In the genomic region with DNA sequence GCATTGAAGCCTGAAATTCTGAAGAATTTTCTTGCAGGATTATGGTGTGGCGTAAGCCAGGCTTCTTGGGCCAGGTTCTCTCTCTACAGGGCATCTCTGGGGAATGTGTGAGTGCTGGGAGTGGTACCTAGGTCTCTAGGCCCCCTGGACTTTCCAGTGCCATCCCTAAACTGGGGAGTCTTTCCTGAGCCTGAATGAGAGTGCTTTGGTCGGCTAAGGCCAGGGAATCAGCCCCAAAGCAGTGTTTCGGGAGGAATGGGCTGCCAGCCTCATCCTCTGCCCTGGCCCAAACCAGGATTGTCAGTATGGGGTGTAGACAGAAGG, we compare ENCODE assay signal across 22 cellular contexts.
A peak's percentile ranks its signal among the peaks of the same experiment; 100 is the strongest.
DNase-seq lines count a peak whose midpoint lies in the region.
"Had no signal": no experiment of that assay in that cellular context is flagged by ENCODE, and none has a peak within 500 bp of the region (broad histone marks: within the 10 kb centered on the region; RNA-seq: fewer than 3 reads in every experiment).

No MANE protein-coding gene starts in this region.

- no peaks in the 10 kb centered on the region for H3K36me3 Mint-ChIP-seq in activated CD4-positive, alpha-beta memory T cell treated with anti-CD3 and anti-CD28 coated beads, Interleukin-2, amount 10 ng/mL, durations not matched to agents 7 days and 5 days (ENCODE audit: low read depth)
- no peaks in the 10 kb centered on the region for H3K36me3 Mint-ChIP-seq in activated CD4-positive, alpha-beta memory T cell treated with anti-CD3 and anti-CD28 coated beads for 36 hours
- H3K36me3 Mint-ChIP-seq in activated naive CD4-positive, alpha-beta T cell treated with anti-CD3 and anti-CD28 coated beads for 36 hours (ENCODE audit: low read depth), result no peaks in the 10 kb centered on the region

- no peak overlapping the region for H3K27ac Mint-ChIP-seq in activated CD4-positive, alpha-beta memory T cell treated with anti-CD3 and anti-CD28 coated beads, Interleukin-2, amount 10 ng/mL, durations not matched to agents 7 days and 5 days
- no peak overlapping the region for H3K27ac Mint-ChIP-seq in activated CD4-positive, alpha-beta memory T cell treated with anti-CD3 and anti-CD28 coated beads for 36 hours
- no peak overlapping the region for H3K27ac Mint-ChIP-seq in activated naive CD4-positive, alpha-beta T cell treated with anti-CD3 and anti-CD28 coated beads for 36 hours
- H3K27ac Mint-ChIP-seq: CD4-positive, alpha-beta T cell had no signal

- no peaks in the 10 kb centered on the region for H3K4me1 Mint-ChIP-seq in activated CD4-positive, alpha-beta memory T cell treated with anti-CD3 and anti-CD28 coated beads, Interleukin-2, amount 10 ng/mL, durations not matched to agents 7 days and 5 days
- H3K4me1 Mint-ChIP-seq in activated CD4-positive, alpha-beta memory T cell treated with anti-CD3 and anti-CD28 coated beads for 36 hours (ENCODE audit: low read depth), result no peaks in the 10 kb centered on the region
- H3K4me1 Mint-ChIP-seq in activated naive CD4-positive, alpha-beta T cell treated with anti-CD3 and anti-CD28 coated beads for 36 hours (ENCODE audit: low read depth), result no peaks in the 10 kb centered on the region

- peaks cover 2% of the 10 kb centered on the region for H3K27me3 Mint-ChIP-seq in activated CD4-positive, alpha-beta memory T cell treated with anti-CD3 and anti-CD28 coated beads, Interleukin-2, amount 10 ng/mL, durations not matched to agents 7 days and 5 days
- peaks cover 1% of the 10 kb centered on the region for H3K27me3 Mint-ChIP-seq in activated CD4-positive, alpha-beta memory T cell treated with anti-CD3 and anti-CD28 coated beads for 36 hours
- no peaks in the 10 kb centered on the region for H3K27me3 Mint-ChIP-seq in activated naive CD4-positive, alpha-beta T cell treated with anti-CD3 and anti-CD28 coated beads for 36 hours (ENCODE audit: low read depth)

- H3K9me3 Mint-ChIP-seq in activated CD4-positive, alpha-beta memory T cell treated with anti-CD3 and anti-CD28 coated beads, Interleukin-2, amount 10 ng/mL, durations not matched to agents 7 days and 5 days, result no peaks in the 10 kb centered on the region
- no peaks in the 10 kb centered on the region for H3K9me3 Mint-ChIP-seq in activated CD4-positive, alpha-beta memory T cell treated with anti-CD3 and anti-CD28 coated beads for 36 hours
- H3K9me3 Mint-ChIP-seq in activated naive CD4-positive, alpha-beta T cell treated with anti-CD3 and anti-CD28 coated beads for 36 hours, result no peaks in the 10 kb centered on the region

- peak; percentile 1 for DNase-seq in activated CD4-positive, alpha-beta memory T cell treated with anti-CD3 and anti-CD28 coated beads, Interleukin-2, amount 10 ng/mL, durations not matched to agents 7 days and 5 days
- DNase-seq in activated CD4-positive, alpha-beta memory T cell treated with anti-CD3 and anti-CD28 coated beads for 36 hours, result no peak
- DNase-seq in substantia nigra (lab: John Stamatoyannopoulos, UW) (no peak), C1 segment of cervical spinal cord (lab: John Stamatoyannopoulos, UW) (no peak)
- DNase-seq in activated naive CD4-positive, alpha-beta T cell treated with anti-CD3 and anti-CD28 coated beads for 36 hours, result no peak
- DNase-seq in NK-92 treated with Interleukin-12 subunit alpha and Interleukin-12 subunit beta, amount 100 ng/mL, for 24 hours (lab: John Stamatoyannopoulos, UW), result no peak
- DNase-seq: Caco-2; CD4-positive, alpha-beta T cell; DMS 273 treated with DMSO at 0.1 percent for 48 hours; DMS79; EL; GDM1; NCI-H1048; NCI-H1417 treated with DMSO at 0.1 percent for 48 hours; NCI-H1694 treated with DMSO at 0.1 percent for 48 hours; NCI-H2081; NCI-H2227 treated with DMSO at 0.1 percent for 48 hours; Peyer's patch; SIG-M5 had no signal

- POLR2A ChIA-PET in activated CD4-positive, alpha-beta memory T cell treated with anti-CD3 and anti-CD28 coated beads, Interleukin-2, amount 10 ng/mL, durations not matched to agents 7 days and 5 days (lab: Charles Lee), result no interaction called here
- POLR2A ChIA-PET in activated CD4-positive, alpha-beta memory T cell treated with anti-CD3 and anti-CD28 coated beads for 36 hours (lab: Charles Lee), result no interaction called here

- CTCF ChIA-PET in activated CD4-positive, alpha-beta memory T cell treated with anti-CD3 and anti-CD28 coated beads, Interleukin-2, amount 10 ng/mL, durations not matched to agents 7 days and 5 days (lab: Charles Lee), result no interaction called here
- CTCF ChIA-PET in activated CD4-positive, alpha-beta memory T cell treated with anti-CD3 and anti-CD28 coated beads for 36 hours (lab: Charles Lee), result no interaction called here
- CTCF ChIA-PET in activated naive CD4-positive, alpha-beta T cell treated with anti-CD3 and anti-CD28 coated beads for 36 hours (lab: Charles Lee), result no interaction called here

- intact Hi-C loops in activated CD4-positive, alpha-beta memory T cell treated with anti-CD3 and anti-CD28 coated beads for 36 hours (cut with micrococcal nuclease), result no loop called here
- intact Hi-C loops in activated naive CD4-positive, alpha-beta T cell treated with anti-CD3 and anti-CD28 coated beads for 36 hours (cut with micrococcal nuclease), result no loop called here

- H3K27ac ChIP-seq in cingulate gyrus (ENCODE audit: low read depth, low read length), result peak overlapping the region; percentile 95
- peak overlapping the region; percentile 46 for H3K27ac ChIP-seq in substantia nigra (ENCODE audit: low read depth, low read length, poor library complexity, severe bottlenecking)
- H3K27ac ChIP-seq: 22Rv1, Peyer's patch, SK-N-MC had no signal

- H3K4me3 Mint-ChIP-seq in activated CD4-positive, alpha-beta memory T cell treated with anti-CD3 and anti-CD28 coated beads, Interleukin-2, amount 10 ng/mL, durations not matched to agents 7 days and 5 days, result no peak overlapping the region
- no peak overlapping the region for H3K4me3 Mint-ChIP-seq in activated CD4-positive, alpha-beta memory T cell treated with anti-CD3 and anti-CD28 coated beads for 36 hours
- no peak overlapping the region for H3K4me3 Mint-ChIP-seq in activated naive CD4-positive, alpha-beta T cell treated with anti-CD3 and anti-CD28 coated beads for 36 hours
- H3K4me3 Mint-ChIP-seq: CD4-positive, alpha-beta T cell had no signal
